Comparison of ENCODE assay signal across 8 cellular contexts in the genomic region with DNA sequence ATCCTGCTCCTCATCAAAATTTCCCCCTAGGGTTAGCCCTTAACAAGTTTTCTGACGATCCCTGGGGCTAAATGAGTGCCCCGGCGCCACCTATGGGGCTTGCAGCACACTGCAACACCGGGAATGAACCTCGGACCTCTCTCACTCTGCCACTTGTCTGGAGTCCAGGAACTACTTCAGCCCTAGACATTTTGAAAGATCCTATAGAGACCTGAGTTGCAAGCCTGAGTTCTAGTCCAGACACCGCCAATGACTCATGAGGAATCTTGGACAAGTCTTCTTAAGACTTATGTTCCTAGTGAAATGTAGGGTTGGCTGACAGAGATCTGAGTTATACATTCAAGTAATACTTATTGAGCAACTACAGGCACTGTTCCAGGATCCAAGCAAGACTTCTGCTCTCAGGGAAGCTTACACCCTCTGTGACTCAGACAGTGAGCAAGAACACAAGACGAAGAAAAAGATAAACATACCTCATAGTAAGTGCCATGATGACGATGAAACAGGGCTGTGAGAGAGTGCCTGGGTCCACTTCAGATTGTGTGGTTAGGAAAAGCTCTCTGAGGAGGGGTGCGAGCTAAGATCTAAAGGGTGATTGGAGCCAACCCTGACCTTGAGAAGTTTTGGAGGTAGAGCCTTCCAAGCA. TPM values are rescaled to one million over a fixed set of nuclear protein-coding genes. Genes with fewer than 3 reads are reported as not detected.
A peak's percentile ranks its signal among the peaks of the same experiment; 100 is the strongest.
DNase-seq lines count a peak whose midpoint lies in the region; ATAC-seq, FAIRE-seq and TF ChIP-seq lines count a peak whose summit lies in the region.

No MANE protein-coding gene starts in this region.

- ATAC-seq in HG02678 (IDR thresholded peaks at IDR 0.05; ENCODE audit: unreplicated experiment) (peak; percentile 85), Right ventricle myocardium superior (ENCODE audit: poor library complexity) (peak; percentile 81)

- DNase-seq in ACHN (peak; percentile 67), NCI-H226 (peak; percentile 100), activated T-cell treated with anti-CD3 and anti-CD28 coated beads for 48 hours (ENCODE audit: low read depth) (peak; percentile 35), Right ventricle myocardium superior (peak; percentile 62), skeletal muscle cell (ENCODE audit: low read depth) (peak; percentile 100), frontal cortex (ENCODE audit: low spot score in 2 of 2) (no peak)

- peak; percentile 91 for TF ChIP-seq CTCF in GM12873 (IDR thresholded peaks at IDR 0.05; ENCODE audit: insufficient read depth, low read depth, low read length, missing control alignments)

- in situ Hi-C loops in ACHN (cut with HindIII; ENCODE audit: low pct_ligation_motif_present, low pct_unique_long_range_greater_than_20kb, low sequenced_read_pairs), result no loop called here

- FAIRE-seq in frontal cortex (lab: Jason Lieb, UNC), result no peak

- H3K4me3 ChIP-seq in skeletal muscle cell (ENCODE audit: low read depth, low read length), result no peak overlapping the region

- intact Hi-C loops in Right ventricle myocardium superior (cut with DNase I), result no loop called here

RNA-seq across cellular contexts. Expression of gene STK33, which starts 10.2 kb away (rescaled TPM):
- 25.9 TPM for total RNA-seq in Right ventricle myocardium superior
- total RNA-seq in frontal cortex, result 7.3 TPM

Comparison
In these comparisons a context has a peak if more than half of its experiments do, and no peak if none do; other contexts are left out.
1. DNase-seq: peak in ACHN (single experiment), NCI-H226 (single experiment), activated T-cell treated with anti-CD3 and anti-CD28 coated beads for 48 hours (single experiment), Right ventricle myocardium superior (single experiment) and skeletal muscle cell (single experiment); none in frontal cortex (0 of 2).